In genomic region chr2:159028776-159029175, GRCh38 we compare ENCODE assay signal across 24 cellular contexts.
"Had no signal": no experiment of that assay in that cellular context is flagged by ENCODE, and none has a peak within 500 bp of the region (broad histone marks: within the 10 kb centered on the region; RNA-seq: fewer than 3 reads in every experiment).

No MANE protein-coding gene starts in this region.

- H3K4me1 Mint-ChIP-seq: naive B cell; stimulated activated naive B cell treated with anti-CD40 and anti-IgM and Interleukin-4, amounts not matched to agents 10 μg/mL and 1 μg/mL and 100 μg/mL, for 72 hours had no signal

- ATAC-seq: foreskin keratinocyte; gastroesophageal sphincter; heart right ventricle; left cardiac atrium; left lung; lower lobe of right lung; mucosa of descending colon; natural killer cell treated with Interleukin-12 subunit alpha and Interleukin-12 subunit beta and Interleukin-15 and Interleukin-18, amount 100 ng/mL, for 72 hours; psoas muscle; right cardiac atrium; stimulated activated naive B cell treated with anti-CD40 and anti-IgM and Interleukin-4, amounts not matched to agents 10 μg/mL and 1 μg/mL and 100 μg/mL, for 72 hours had no signal

- H3K9me3 ChIP-seq: esophagus muscularis mucosa, gastroesophageal sphincter, heart right ventricle, left lung, lower lobe of right lung, mucosa of descending colon, psoas muscle, spleen, thoracic aorta, tibial nerve had no signal

- H3K4me3 Mint-ChIP-seq: naive B cell; natural killer cell treated with Interleukin-12 subunit alpha and Interleukin-12 subunit beta and Interleukin-15 and Interleukin-18, amount 100 ng/mL, for 72 hours; stimulated activated naive B cell treated with anti-CD40 and anti-IgM and Interleukin-4, amounts not matched to agents 10 μg/mL and 1 μg/mL and 100 μg/mL, for 72 hours; stimulated activated naive CD8-positive, alpha-beta T cell treated with anti-CD3 and anti-CD28 coated beads, Interleukin-15, Interleukin-2, amounts not matched to agents 100 ng/mL and 50 ng/mL, for 24 hours had no signal

- H3K27me3 ChIP-seq: esophagus muscularis mucosa, foreskin keratinocyte, gastroesophageal sphincter, heart right ventricle, left lung, spleen, tibial nerve had no signal

- H3K27me3 Mint-ChIP-seq: naive B cell; natural killer cell treated with Interleukin-12 subunit alpha and Interleukin-12 subunit beta and Interleukin-15 and Interleukin-18, amount 100 ng/mL, for 72 hours; stimulated activated naive B cell treated with anti-CD40 and anti-IgM and Interleukin-4, amounts not matched to agents 10 μg/mL and 1 μg/mL and 100 μg/mL, for 72 hours had no signal

- H3K27ac ChIP-seq: esophagus muscularis mucosa, foreskin keratinocyte, gastroesophageal sphincter, lower lobe of right lung, psoas muscle had no signal

- H3K27ac Mint-ChIP-seq: naive B cell; natural killer cell treated with Interleukin-12 subunit alpha and Interleukin-12 subunit beta and Interleukin-15 and Interleukin-18, amount 100 ng/mL, for 72 hours; stimulated activated naive B cell treated with anti-CD40 and anti-IgM and Interleukin-4, amounts not matched to agents 10 μg/mL and 1 μg/mL and 100 μg/mL, for 72 hours; stimulated activated naive CD8-positive, alpha-beta T cell treated with anti-CD3 and anti-CD28 coated beads, Interleukin-15, Interleukin-2, amounts not matched to agents 100 ng/mL and 50 ng/mL, for 24 hours had no signal

- H3K36me3 Mint-ChIP-seq: naive B cell; natural killer cell treated with Interleukin-12 subunit alpha and Interleukin-12 subunit beta and Interleukin-15 and Interleukin-18, amount 100 ng/mL, for 72 hours; stimulated activated naive B cell treated with anti-CD40 and anti-IgM and Interleukin-4, amounts not matched to agents 10 μg/mL and 1 μg/mL and 100 μg/mL, for 72 hours had no signal

- H3K4me3 ChIP-seq: coronary artery, esophagus muscularis mucosa, gastroesophageal sphincter, heart right ventricle, left lung, lower lobe of right lung, mucosa of descending colon, psoas muscle, skin epidermis, spleen, thoracic aorta, tibial nerve had no signal

- H3K9me3 Mint-ChIP-seq: naive B cell; natural killer cell treated with Interleukin-12 subunit alpha and Interleukin-12 subunit beta and Interleukin-15 and Interleukin-18, amount 100 ng/mL, for 72 hours; stimulated activated naive B cell treated with anti-CD40 and anti-IgM and Interleukin-4, amounts not matched to agents 10 μg/mL and 1 μg/mL and 100 μg/mL, for 72 hours; stimulated activated naive CD8-positive, alpha-beta T cell treated with anti-CD3 and anti-CD28 coated beads, Interleukin-15, Interleukin-2, amounts not matched to agents 100 ng/mL and 50 ng/mL, for 24 hours had no signal

- DNase-seq: dermis blood vessel endothelial cell; effector memory CD4-positive, alpha-beta T cell; foreskin keratinocyte; heart right ventricle; hippocampal formation; left cardiac atrium; left lung; lower lobe of right lung; mucosa of descending colon; naive B cell; nucleus accumbens; posterior cingulate gyrus; psoas muscle; right cardiac atrium; spleen; stimulated activated naive B cell treated with anti-CD40 and anti-IgM and Interleukin-4, amounts not matched to agents 10 μg/mL and 1 μg/mL and 100 μg/mL, for 72 hours had no signal

- H3K36me3 ChIP-seq: esophagus muscularis mucosa, gastroesophageal sphincter, left lung, lower lobe of right lung, spleen, thoracic aorta, tibial nerve had no signal
